16 cellular contexts compared by ENCODE assay signal in the genomic region with DNA sequence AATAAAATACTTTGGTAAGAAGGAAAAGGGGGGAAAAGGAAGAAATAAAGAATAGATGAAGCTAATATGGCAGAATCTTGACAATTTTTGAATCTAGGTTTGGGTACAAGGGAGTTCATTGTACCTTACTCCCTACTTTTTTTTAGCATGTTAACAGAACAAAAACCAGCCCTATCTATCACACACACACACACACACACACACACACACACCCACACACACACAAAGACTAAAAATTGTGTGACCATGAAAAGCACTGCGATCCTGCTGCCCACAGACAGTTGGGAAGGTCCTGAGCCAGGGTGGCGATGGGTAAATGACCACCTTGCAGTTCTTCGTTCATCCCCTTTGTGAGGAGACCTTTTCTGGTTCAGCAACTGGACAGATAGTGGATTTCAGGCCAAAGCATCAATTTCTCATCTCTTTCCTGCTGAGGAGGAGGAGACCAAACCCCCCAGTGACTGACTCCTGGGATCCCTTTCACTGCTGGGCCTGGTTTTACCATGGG.
DNase-seq lines count a peak whose midpoint lies in the region; ATAC-seq and TF ChIP-seq lines count a peak whose summit lies in the region.
"Had no signal": no experiment of that assay in that cellular context is flagged by ENCODE, and none has a peak within 500 bp of the region (broad histone marks: within the 10 kb centered on the region; RNA-seq: fewer than 3 reads in every experiment).

No MANE protein-coding gene starts in this region.

- POLR2A ChIA-PET in activated CD8-positive, alpha-beta T cell treated with anti-CD3 and anti-CD28 coated beads for 36 hours (lab: Charles Lee), result no interaction called here

- intact Hi-C loops in activated CD8-positive, alpha-beta T cell treated with anti-CD3 and anti-CD28 coated beads for 36 hours (cut with micrococcal nuclease), result no loop called here

- peaks cover 34% of the 10 kb centered on the region for H3K4me1 Mint-ChIP-seq in stimulated activated naive CD8-positive, alpha-beta T cell treated with anti-CD3 and anti-CD28 coated beads, Interleukin-15, Interleukin-2, amounts not matched to agents 100 ng/mL and 50 ng/mL, for 24 hours (ENCODE audit: low read depth)
- peaks cover 18% of the 10 kb centered on the region for H3K4me1 Mint-ChIP-seq in stimulated activated naive CD8-positive, alpha-beta T cell treated with anti-CD3 and anti-CD28 coated beads, Interleukin-15, amount 100 ng/mL, for 72 hours
- H3K4me1 Mint-ChIP-seq in endothelial cell (ENCODE audit: unreplicated experiment) (peaks cover 20% of the 10 kb centered on the region), nephron progenitor cell (peaks cover 23% of the 10 kb centered on the region)
- H3K4me1 Mint-ChIP-seq in activated CD8-positive, alpha-beta T cell treated with anti-CD3 and anti-CD28 coated beads for 36 hours (ENCODE audit: low read depth), result peaks cover 3% of the 10 kb centered on the region
- H3K4me1 Mint-ChIP-seq: activated CD8-positive, alpha-beta memory T cell treated with anti-CD3 and anti-CD28 coated beads, Interleukin-2, amount 10 ng/mL, durations not matched to agents 7 days and 5 days had no signal

- TF ChIP-seq CTCF in endothelial cell (IDR thresholded peaks at IDR 0.05; ENCODE audit: unreplicated experiment), result no peak
- no peak for TF ChIP-seq CTCF in nephron progenitor cell (IDR thresholded peaks at IDR 0.05)
- TF ChIP-seq CTCF in activated CD8-positive, alpha-beta T cell treated with anti-CD3 and anti-CD28 coated beads for 36 hours (IDR thresholded peaks at IDR 0.05), result no peak

- no peaks in the 10 kb centered on the region for H3K9me3 Mint-ChIP-seq in stimulated activated naive CD8-positive, alpha-beta T cell treated with anti-CD3 and anti-CD28 coated beads, Interleukin-15, Interleukin-2, amounts not matched to agents 100 ng/mL and 50 ng/mL, for 24 hours
- H3K9me3 Mint-ChIP-seq in stimulated activated naive CD8-positive, alpha-beta T cell treated with anti-CD3 and anti-CD28 coated beads, Interleukin-15, amount 100 ng/mL, for 72 hours, result no peaks in the 10 kb centered on the region
- H3K9me3 Mint-ChIP-seq in endothelial cell (ENCODE audit: unreplicated experiment), result no peaks in the 10 kb centered on the region
- no peaks in the 10 kb centered on the region for H3K9me3 Mint-ChIP-seq in nephron progenitor cell
- H3K9me3 Mint-ChIP-seq in activated CD8-positive, alpha-beta T cell treated with anti-CD3 and anti-CD28 coated beads for 36 hours, result no peaks in the 10 kb centered on the region
- H3K9me3 Mint-ChIP-seq: T-cell had no signal

- CTCF ChIA-PET in activated CD8-positive, alpha-beta T cell treated with anti-CD3 and anti-CD28 coated beads for 36 hours (lab: Charles Lee), result no interaction called here

- peak overlapping the region; percentile 31 for H3K27ac Mint-ChIP-seq in stimulated activated naive CD8-positive, alpha-beta T cell treated with anti-CD3 and anti-CD28 coated beads, Interleukin-15, Interleukin-2, amounts not matched to agents 100 ng/mL and 50 ng/mL, for 24 hours
- peak overlapping the region in 1 of 2 donors; percentile 52 for H3K27ac Mint-ChIP-seq in stimulated activated naive CD8-positive, alpha-beta T cell treated with anti-CD3 and anti-CD28 coated beads, Interleukin-15, amount 100 ng/mL, for 72 hours
- peak overlapping the region; percentile 57 for H3K27ac Mint-ChIP-seq in endothelial cell (ENCODE audit: unreplicated experiment)
- H3K27ac Mint-ChIP-seq in nephron progenitor cell, result peak overlapping the region; percentile 66
- H3K27ac Mint-ChIP-seq in activated CD8-positive, alpha-beta T cell treated with anti-CD3 and anti-CD28 coated beads for 36 hours, result no peak overlapping the region
- H3K27ac Mint-ChIP-seq: activated CD8-positive, alpha-beta memory T cell treated with anti-CD3 and anti-CD28 coated beads, Interleukin-2, amount 10 ng/mL, durations not matched to agents 7 days and 5 days; T-cell had no signal

- no peak overlapping the region for H3K4me3 Mint-ChIP-seq in stimulated activated naive CD8-positive, alpha-beta T cell treated with anti-CD3 and anti-CD28 coated beads, Interleukin-15, Interleukin-2, amounts not matched to agents 100 ng/mL and 50 ng/mL, for 24 hours
- no peak overlapping the region for H3K4me3 Mint-ChIP-seq in stimulated activated naive CD8-positive, alpha-beta T cell treated with anti-CD3 and anti-CD28 coated beads, Interleukin-15, amount 100 ng/mL, for 72 hours
- H3K4me3 Mint-ChIP-seq in endothelial cell (ENCODE audit: unreplicated experiment) (no peak overlapping the region), nephron progenitor cell (no peak overlapping the region)
- no peak overlapping the region for H3K4me3 Mint-ChIP-seq in activated CD8-positive, alpha-beta T cell treated with anti-CD3 and anti-CD28 coated beads for 36 hours
- H3K4me3 Mint-ChIP-seq: activated CD8-positive, alpha-beta memory T cell treated with anti-CD3 and anti-CD28 coated beads, Interleukin-2, amount 10 ng/mL, durations not matched to agents 7 days and 5 days; T-cell had no signal

- H3K27me3 Mint-ChIP-seq in stimulated activated naive CD8-positive, alpha-beta T cell treated with anti-CD3 and anti-CD28 coated beads, Interleukin-15, Interleukin-2, amounts not matched to agents 100 ng/mL and 50 ng/mL, for 24 hours, result no peaks in the 10 kb centered on the region
- H3K27me3 Mint-ChIP-seq in stimulated activated naive CD8-positive, alpha-beta T cell treated with anti-CD3 and anti-CD28 coated beads, Interleukin-15, amount 100 ng/mL, for 72 hours, result no peaks in the 10 kb centered on the region
- H3K27me3 Mint-ChIP-seq in endothelial cell (ENCODE audit: unreplicated experiment) (peaks cover 5% of the 10 kb centered on the region), nephron progenitor cell (ENCODE audit: low read depth, poor library complexity) (no peaks in the 10 kb centered on the region)
- no peaks in the 10 kb centered on the region for H3K27me3 Mint-ChIP-seq in activated CD8-positive, alpha-beta T cell treated with anti-CD3 and anti-CD28 coated beads for 36 hours
- H3K27me3 Mint-ChIP-seq: activated CD8-positive, alpha-beta memory T cell treated with anti-CD3 and anti-CD28 coated beads, Interleukin-2, amount 10 ng/mL, durations not matched to agents 7 days and 5 days; T-cell had no signal

- no peak for ATAC-seq in stimulated activated naive CD8-positive, alpha-beta T cell treated with anti-CD3 and anti-CD28 coated beads, Interleukin-15, amount 100 ng/mL, for 72 hours
- no peak for ATAC-seq in HG02588 (IDR thresholded peaks at IDR 0.05; ENCODE audit: unreplicated experiment)
- ATAC-seq in activated CD8-positive, alpha-beta T cell treated with anti-CD3 and anti-CD28 coated beads for 36 hours, result no peak
- ATAC-seq: activated CD8-positive, alpha-beta memory T cell treated with anti-CD3 and anti-CD28 coated beads, Interleukin-2, amount 10 ng/mL, durations not matched to agents 7 days and 5 days; T-cell had no signal

- no peak for DNase-seq in stimulated activated naive CD8-positive, alpha-beta T cell treated with anti-CD3 and anti-CD28 coated beads, Interleukin-15, amount 100 ng/mL, for 72 hours
- DNase-seq in endothelial cell (ENCODE audit: low spot score) (no peak), nephron progenitor cell (no peak), DMS153 treated with DMSO at 0.1 percent for 48 hours (lab: John Stamatoyannopoulos, UW; ENCODE audit: unreplicated experiment) (no peak), activated gamma-delta T cell treated with Interleukin-2 at 50 U/mL for 16 hours (no peak)
- DNase-seq in activated CD8-positive, alpha-beta T cell treated with anti-CD3 and anti-CD28 coated beads for 36 hours, result no peak
- DNase-seq: activated CD4-positive, CD25-positive, alpha-beta regulatory T cell; activated CD8-positive, alpha-beta memory T cell treated with anti-CD3 and anti-CD28 coated beads, Interleukin-2, amount 10 ng/mL, durations not matched to agents 7 days and 5 days; activated naive CD4-positive, alpha-beta T cell treated with anti-CD3 and anti-CD28 coated beads, Interleukin-2, amount 50 U/mL, for 16 hours; GDM1; islet precursor cell; NCI-H1092 treated with DMSO at 0.1 percent for 48 hours; stimulated activated CD4-positive, alpha-beta T cell treated with anti-CD3 and anti-CD28 coated beads, Interleukin-1b, Interleukin-23, amount 100 ng/mL, for 48 hours; T-cell had no signal

- H3K36me3 Mint-ChIP-seq in stimulated activated naive CD8-positive, alpha-beta T cell treated with anti-CD3 and anti-CD28 coated beads, Interleukin-15, Interleukin-2, amounts not matched to agents 100 ng/mL and 50 ng/mL, for 24 hours (ENCODE audit: low read depth), result peaks cover 6% of the 10 kb centered on the region
- H3K36me3 Mint-ChIP-seq in endothelial cell (ENCODE audit: low read depth, unreplicated experiment), result peaks cover 15% of the 10 kb centered on the region
- peaks cover 17% of the 10 kb centered on the region for H3K36me3 Mint-ChIP-seq in nephron progenitor cell (ENCODE audit: low read depth)
- H3K36me3 Mint-ChIP-seq in activated CD8-positive, alpha-beta T cell treated with anti-CD3 and anti-CD28 coated beads for 36 hours (ENCODE audit: low read depth), result peaks cover 6% of the 10 kb centered on the region
- H3K36me3 Mint-ChIP-seq: activated CD8-positive, alpha-beta memory T cell treated with anti-CD3 and anti-CD28 coated beads, Interleukin-2, amount 10 ng/mL, durations not matched to agents 7 days and 5 days had no signal
